ENCODE assay signal across 1 cellular context in the genomic region with DNA sequence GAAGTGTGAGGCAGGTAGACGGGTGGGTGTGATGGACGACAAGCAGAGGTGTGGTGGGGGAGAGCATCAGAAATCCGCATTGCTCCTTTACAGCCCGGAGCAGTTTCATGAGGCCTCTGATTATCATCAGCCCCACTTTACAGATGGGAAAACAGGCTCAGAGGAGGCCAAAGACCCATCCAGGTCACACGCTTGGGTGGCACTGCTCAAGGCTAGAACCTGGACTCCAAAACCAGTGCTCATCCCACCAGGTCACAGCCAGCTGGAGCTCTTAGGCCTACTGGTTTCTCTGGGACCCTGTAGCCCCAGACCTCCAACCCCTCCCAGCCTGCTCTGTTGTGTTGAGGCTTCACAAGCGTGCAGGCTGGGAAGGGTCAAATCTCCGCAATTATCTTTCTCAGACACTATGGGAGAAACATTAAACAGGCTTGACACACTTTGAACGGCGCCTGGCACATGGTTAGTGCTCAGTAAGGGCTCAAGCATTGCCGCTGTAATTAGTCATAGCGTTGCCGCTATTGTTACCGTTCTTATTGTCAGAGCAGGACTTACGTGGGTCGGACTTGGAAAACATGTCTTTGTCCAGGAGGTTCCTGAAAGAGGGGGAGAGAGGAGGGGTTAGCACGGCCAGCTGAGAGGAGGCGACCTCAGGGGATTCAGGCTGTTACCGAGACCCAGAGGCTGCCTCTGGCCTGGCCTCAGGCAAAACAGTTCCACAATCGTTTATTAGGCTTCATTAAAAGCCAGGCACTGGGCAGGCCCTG.
TF ChIP-seq lines count a peak whose summit lies in the region.

No MANE protein-coding gene starts in this region.

TF ChIP-seq in HepG2, 621 proteins besides CTCF, POLR2A, EP300 and RAD21 (continued from another document and continues in another):
- TF ChIP-seq, protein P1, sequence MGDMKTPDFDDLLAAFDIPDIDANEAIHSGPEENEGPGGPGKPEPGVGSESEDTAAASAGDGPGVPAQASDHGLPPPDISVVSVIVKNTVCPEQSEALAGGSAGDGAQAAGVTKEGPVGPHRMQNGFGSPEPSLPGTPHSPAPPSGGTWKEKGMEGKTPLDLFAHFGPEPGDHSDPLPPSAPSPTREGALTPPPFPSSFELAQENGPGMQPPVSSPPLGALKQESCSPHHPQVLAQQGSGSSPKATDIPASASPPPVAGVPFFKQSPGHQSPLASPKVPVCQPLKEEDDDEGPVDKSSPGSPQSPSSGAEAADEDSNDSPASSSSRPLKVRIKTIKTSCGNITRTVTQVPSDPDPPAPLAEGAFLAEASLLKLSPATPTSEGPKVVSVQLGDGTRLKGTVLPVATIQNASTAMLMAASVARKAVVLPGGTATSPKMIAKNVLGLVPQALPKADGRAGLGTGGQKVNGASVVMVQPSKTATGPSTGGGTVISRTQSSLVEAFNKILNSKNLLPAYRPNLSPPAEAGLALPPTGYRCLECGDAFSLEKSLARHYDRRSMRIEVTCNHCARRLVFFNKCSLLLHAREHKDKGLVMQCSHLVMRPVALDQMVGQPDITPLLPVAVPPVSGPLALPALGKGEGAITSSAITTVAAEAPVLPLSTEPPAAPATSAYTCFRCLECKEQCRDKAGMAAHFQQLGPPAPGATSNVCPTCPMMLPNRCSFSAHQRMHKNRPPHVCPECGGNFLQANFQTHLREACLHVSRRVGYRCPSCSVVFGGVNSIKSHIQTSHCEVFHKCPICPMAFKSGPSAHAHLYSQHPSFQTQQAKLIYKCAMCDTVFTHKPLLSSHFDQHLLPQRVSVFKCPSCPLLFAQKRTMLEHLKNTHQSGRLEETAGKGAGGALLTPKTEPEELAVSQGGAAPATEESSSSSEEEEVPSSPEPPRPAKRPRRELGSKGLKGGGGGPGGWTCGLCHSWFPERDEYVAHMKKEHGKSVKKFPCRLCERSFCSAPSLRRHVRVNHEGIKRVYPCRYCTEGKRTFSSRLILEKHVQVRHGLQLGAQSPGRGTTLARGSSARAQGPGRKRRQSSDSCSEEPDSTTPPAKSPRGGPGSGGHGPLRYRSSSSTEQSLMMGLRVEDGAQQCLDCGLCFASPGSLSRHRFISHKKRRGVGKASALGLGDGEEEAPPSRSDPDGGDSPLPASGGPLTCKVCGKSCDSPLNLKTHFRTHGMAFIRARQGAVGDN (CRISPR knock-in tag; IDR thresholded peaks at IDR 0.05), result 0 out of 2 replicates have a peak, but pooled peaks have one; percentile 7
- TF ChIP-seq, protein P2, sequence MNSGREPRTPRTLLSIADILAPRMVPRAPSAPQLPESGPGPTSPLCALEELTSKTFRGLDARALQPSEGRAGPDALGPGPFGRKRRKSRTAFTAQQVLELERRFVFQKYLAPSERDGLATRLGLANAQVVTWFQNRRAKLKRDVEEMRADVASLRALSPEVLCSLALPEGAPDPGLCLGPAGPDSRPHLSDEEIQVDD (CRISPR knock-in tag; IDR thresholded peaks at IDR 0.05; ENCODE audit: borderline replicate concordance), result no peak
- TF ChIP-seq ZMYM3 (CRISPR knock-in tag; IDR thresholded peaks at IDR 0.05) (peak; percentile 46; the same call in 1 of the 2 replicates), HOXD1 (CRISPR knock-in tag; IDR thresholded peaks at IDR 0.05) (no peak), ZNF451 (CRISPR knock-in tag; IDR thresholded peaks at IDR 0.05) (no peak), FOSL2 (CRISPR knock-in tag; IDR thresholded peaks at IDR 0.05) (no peak), RARA (CRISPR knock-in tag; IDR thresholded peaks at IDR 0.05) (0 out of 2 replicates have a peak, but pooled peaks have one; percentile 13), ZNF569 (CRISPR knock-in tag; IDR thresholded peaks at IDR 0.05; ENCODE audit: borderline replicate concordance) (no peak), ZNF547 (CRISPR knock-in tag; IDR thresholded peaks at IDR 0.05) (no peak), RXRA (CRISPR knock-in tag; IDR thresholded peaks at IDR 0.05) (0 out of 2 replicates have a peak, but pooled peaks have one; percentile 11), SOX5 (CRISPR knock-in tag; IDR thresholded peaks at IDR 0.05; ENCODE audit: borderline replicate concordance) (peak; percentile 45), HHEX (CRISPR knock-in tag; IDR thresholded peaks at IDR 0.05) (no peak), RNF2 (conservative IDR thresholded peaks at IDR 0.05; ENCODE audit: low read depth) (no peak), ZNF557 (CRISPR knock-in tag; IDR thresholded peaks at IDR 0.05) (no peak), IRF2 (CRISPR knock-in tag; IDR thresholded peaks at IDR 0.05) (no peak)
- TF ChIP-seq, protein P3, sequence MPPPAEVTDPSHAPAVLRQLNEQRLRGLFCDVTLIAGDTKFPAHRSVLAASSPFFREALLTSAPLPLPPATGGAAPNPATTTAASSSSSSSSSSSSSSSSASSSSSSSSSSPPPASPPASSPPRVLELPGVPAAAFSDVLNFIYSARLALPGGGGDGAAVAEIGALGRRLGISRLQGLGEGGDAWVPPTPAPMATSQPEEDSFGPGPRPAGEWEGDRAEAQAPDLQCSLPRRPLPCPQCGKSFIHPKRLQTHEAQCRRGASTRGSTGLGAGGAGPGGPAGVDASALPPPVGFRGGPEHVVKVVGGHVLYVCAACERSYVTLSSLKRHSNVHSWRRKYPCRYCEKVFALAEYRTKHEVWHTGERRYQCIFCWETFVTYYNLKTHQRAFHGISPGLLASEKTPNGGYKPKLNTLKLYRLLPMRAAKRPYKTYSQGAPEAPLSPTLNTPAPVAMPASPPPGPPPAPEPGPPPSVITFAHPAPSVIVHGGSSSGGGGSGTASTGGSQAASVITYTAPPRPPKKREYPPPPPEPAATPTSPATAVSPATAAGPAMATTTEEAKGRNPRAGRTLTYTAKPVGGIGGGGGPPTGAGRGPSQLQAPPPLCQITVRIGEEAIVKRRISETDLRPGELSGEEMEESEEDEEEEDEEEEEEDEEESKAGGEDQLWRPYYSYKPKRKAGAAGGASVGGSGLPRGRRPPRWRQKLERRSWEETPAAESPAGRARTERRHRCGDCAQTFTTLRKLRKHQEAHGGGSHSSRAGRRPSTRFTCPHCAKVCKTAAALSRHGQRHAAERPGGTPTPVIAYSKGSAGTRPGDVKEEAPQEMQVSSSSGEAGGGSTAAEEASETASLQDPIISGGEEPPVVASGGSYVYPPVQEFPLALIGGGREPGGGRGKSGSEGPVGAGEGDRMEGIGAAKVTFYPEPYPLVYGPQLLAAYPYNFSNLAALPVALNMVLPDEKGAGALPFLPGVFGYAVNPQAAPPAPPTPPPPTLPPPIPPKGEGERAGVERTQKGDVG (CRISPR knock-in tag; IDR thresholded peaks at IDR 0.05; ENCODE audit: borderline replicate concordance), result no peak
- TF ChIP-seq, protein P4, sequence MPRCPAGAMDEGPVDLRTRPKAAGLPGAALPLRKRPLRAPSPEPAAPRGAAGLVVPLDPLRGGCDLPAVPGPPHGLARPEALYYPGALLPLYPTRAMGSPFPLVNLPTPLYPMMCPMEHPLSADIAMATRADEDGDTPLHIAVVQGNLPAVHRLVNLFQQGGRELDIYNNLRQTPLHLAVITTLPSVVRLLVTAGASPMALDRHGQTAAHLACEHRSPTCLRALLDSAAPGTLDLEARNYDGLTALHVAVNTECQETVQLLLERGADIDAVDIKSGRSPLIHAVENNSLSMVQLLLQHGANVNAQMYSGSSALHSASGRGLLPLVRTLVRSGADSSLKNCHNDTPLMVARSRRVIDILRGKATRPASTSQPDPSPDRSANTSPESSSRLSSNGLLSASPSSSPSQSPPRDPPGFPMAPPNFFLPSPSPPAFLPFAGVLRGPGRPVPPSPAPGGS (CRISPR knock-in tag; IDR thresholded peaks at IDR 0.05), result 0 out of 2 replicates have a peak, but pooled peaks have one; percentile 44
- TF ChIP-seq, protein P5, sequence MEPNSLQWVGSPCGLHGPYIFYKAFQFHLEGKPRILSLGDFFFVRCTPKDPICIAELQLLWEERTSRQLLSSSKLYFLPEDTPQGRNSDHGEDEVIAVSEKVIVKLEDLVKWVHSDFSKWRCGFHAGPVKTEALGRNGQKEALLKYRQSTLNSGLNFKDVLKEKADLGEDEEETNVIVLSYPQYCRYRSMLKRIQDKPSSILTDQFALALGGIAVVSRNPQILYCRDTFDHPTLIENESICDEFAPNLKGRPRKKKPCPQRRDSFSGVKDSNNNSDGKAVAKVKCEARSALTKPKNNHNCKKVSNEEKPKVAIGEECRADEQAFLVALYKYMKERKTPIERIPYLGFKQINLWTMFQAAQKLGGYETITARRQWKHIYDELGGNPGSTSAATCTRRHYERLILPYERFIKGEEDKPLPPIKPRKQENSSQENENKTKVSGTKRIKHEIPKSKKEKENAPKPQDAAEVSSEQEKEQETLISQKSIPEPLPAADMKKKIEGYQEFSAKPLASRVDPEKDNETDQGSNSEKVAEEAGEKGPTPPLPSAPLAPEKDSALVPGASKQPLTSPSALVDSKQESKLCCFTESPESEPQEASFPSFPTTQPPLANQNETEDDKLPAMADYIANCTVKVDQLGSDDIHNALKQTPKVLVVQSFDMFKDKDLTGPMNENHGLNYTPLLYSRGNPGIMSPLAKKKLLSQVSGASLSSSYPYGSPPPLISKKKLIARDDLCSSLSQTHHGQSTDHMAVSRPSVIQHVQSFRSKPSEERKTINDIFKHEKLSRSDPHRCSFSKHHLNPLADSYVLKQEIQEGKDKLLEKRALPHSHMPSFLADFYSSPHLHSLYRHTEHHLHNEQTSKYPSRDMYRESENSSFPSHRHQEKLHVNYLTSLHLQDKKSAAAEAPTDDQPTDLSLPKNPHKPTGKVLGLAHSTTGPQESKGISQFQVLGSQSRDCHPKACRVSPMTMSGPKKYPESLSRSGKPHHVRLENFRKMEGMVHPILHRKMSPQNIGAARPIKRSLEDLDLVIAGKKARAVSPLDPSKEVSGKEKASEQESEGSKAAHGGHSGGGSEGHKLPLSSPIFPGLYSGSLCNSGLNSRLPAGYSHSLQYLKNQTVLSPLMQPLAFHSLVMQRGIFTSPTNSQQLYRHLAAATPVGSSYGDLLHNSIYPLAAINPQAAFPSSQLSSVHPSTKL (CRISPR knock-in tag; IDR thresholded peaks at IDR 0.05), result no peak
- TF ChIP-seq, protein P6, sequence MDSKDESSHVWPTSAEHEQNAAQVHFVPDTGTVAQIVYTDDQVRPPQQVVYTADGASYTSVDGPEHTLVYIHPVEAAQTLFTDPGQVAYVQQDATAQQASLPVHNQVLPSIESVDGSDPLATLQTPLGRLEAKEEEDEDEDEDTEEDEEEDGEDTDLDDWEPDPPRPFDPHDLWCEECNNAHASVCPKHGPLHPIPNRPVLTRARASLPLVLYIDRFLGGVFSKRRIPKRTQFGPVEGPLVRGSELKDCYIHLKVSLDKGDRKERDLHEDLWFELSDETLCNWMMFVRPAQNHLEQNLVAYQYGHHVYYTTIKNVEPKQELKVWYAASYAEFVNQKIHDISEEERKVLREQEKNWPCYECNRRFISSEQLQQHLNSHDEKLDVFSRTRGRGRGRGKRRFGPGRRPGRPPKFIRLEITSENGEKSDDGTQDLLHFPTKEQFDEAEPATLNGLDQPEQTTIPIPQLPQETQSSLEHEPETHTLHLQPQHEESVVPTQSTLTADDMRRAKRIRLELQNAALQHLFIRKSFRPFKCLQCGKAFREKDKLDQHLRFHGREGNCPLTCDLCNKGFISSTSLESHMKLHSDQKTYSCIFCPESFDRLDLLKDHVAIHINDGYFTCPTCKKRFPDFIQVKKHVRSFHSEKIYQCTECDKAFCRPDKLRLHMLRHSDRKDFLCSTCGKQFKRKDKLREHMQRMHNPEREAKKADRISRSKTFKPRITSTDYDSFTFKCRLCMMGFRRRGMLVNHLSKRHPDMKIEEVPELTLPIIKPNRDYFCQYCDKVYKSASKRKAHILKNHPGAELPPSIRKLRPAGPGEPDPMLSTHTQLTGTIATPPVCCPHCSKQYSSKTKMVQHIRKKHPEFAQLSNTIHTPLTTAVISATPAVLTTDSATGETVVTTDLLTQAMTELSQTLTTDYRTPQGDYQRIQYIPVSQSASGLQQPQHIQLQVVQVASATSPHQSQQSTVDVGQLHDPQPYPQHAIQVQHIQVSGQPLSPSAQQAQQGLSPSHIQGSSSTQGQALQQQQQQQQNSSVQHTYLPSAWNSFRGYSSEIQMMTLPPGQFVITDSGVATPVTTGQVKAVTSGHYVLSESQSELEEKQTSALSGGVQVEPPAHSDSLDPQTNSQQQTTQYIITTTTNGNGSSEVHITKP (CRISPR knock-in tag; IDR thresholded peaks at IDR 0.05; ENCODE audit: low read depth), result no peak
- TF ChIP-seq, protein P7, sequence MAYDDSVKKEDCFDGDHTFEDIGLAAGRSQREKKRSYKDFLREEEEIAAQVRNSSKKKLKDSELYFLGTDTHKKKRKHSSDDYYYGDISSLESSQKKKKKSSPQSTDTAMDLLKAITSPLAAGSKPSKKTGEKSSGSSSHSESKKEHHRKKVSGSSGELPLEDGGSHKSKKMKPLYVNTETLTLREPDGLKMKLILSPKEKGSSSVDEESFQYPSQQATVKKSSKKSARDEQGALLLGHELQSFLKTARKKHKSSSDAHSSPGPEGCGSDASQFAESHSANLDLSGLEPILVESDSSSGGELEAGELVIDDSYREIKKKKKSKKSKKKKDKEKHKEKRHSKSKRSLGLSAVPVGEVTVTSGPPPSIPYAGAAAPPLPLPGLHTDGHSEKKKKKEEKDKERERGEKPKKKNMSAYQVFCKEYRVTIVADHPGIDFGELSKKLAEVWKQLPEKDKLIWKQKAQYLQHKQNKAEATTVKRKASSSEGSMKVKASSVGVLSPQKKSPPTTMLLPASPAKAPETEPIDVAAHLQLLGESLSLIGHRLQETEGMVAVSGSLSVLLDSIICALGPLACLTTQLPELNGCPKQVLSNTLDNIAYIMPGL (CRISPR knock-in tag; IDR thresholded peaks at IDR 0.05; ENCODE audit: borderline replicate concordance in 1 of 2, low read depth in 1 of 2), result no peak
